Comparison of ENCODE assay signal across 10 cellular contexts in genomic region chr17:74466785-74467158, GRCh38. TPM values are rescaled to one million over a fixed set of nuclear protein-coding genes. Genes with fewer than 3 reads are reported as not detected.
A peak's percentile ranks its signal among the peaks of the same experiment; 100 is the strongest.
DNase-seq lines count a peak whose midpoint lies in the region; ATAC-seq, FAIRE-seq and TF ChIP-seq lines count a peak whose summit lies in the region.
"Had no signal": no experiment of that assay in that cellular context is flagged by ENCODE, and none has a peak within 500 bp of the region (broad histone marks: within the 10 kb centered on the region; RNA-seq: fewer than 3 reads in every experiment).

No MANE protein-coding gene starts in this region.

- H3K4me3 ChIP-seq in A549 (no peak overlapping the region), H7 (ENCODE audit: insufficient read depth, low read depth, low read length) (peak overlapping the region; percentile 36; the same call in 1 of the 2 replicates), colonic mucosa (peak overlapping the region; percentile 25), mucosa of stomach (ENCODE audit: low read length) (no peak overlapping the region)

- FAIRE-seq in A549 (lab: Jason Lieb, UNC): no peak

- no peak overlapping the region for H3K4me2 ChIP-seq in A549

- H3K27ac ChIP-seq in A549 (no peak overlapping the region), colonic mucosa (peak overlapping the region; percentile 32)

- TF ChIP-seq EP300 in A549 (IDR thresholded peaks at IDR 0.05): no peak

- POLR2A ChIA-PET in A549 (lab: Yijun Ruan, JAX): no interaction called here

- H3K27me3 ChIP-seq in H7 (ENCODE audit: control insufficient read depth, insufficient read depth, low read length): peaks cover 16% of the 10 kb centered on the region; the same call in 1 of the 2 replicates
- H3K27me3 ChIP-seq in colonic mucosa: no peaks in the 10 kb centered on the region
- peaks cover 6% of the 10 kb centered on the region for H3K27me3 ChIP-seq in mucosa of stomach (ENCODE audit: control insufficient read depth, insufficient read depth, low read length)

- no peak for TF ChIP-seq RAD21 in A549 (conservative IDR thresholded peaks at IDR 0.05 in 1 of 2, IDR thresholded peaks at IDR 0.05 in 1 of 2)

- TF ChIP-seq CTCF in A549 (IDR thresholded peaks at IDR 0.05) (no peak), colonic mucosa (IDR thresholded peaks at IDR 0.05) (no peak)

- H3K9me3 ChIP-seq in A549: no peaks in the 10 kb centered on the region
- H3K9me3 ChIP-seq in colonic mucosa: no peaks in the 10 kb centered on the region
- no peaks in the 10 kb centered on the region for H3K9me3 ChIP-seq in mucosa of stomach (ENCODE audit: control insufficient read depth, low read length)

- no peak for TF ChIP-seq POLR2A in A549 (IDR thresholded peaks at IDR 0.05; ENCODE audit: low read length)

- ATAC-seq in A549 (peak; percentile 6 to 14; a peak in 3 of 6 replicates), HG02885 (IDR thresholded peaks at IDR 0.05; ENCODE audit: poor library complexity, unreplicated experiment) (no peak)

- H3K9ac ChIP-seq in colonic mucosa (ENCODE audit: low read depth in 2 of 2, low read length in 2 of 2) (peak overlapping the region in 1 of 2 donors; percentile 46), mucosa of stomach (ENCODE audit: low read length) (peak overlapping the region; percentile 16)

- WGBS in A549 (ENCODE audit: missing lambda C conversion rate): 78% methylated on average over 15 of the region's 15 CpGs

- H3K4me1 ChIP-seq in A549 (no peaks in the 10 kb centered on the region), colonic mucosa (no peaks in the 10 kb centered on the region), mucosa of stomach (ENCODE audit: control insufficient read depth, insufficient read depth, low read length) (peaks cover 10% of the 10 kb centered on the region)

- DNase-seq in A549 (ENCODE audit: low read depth in 1 of 2, low spot score in 1 of 2) (no peak), H7 (no peak), colonic mucosa (no peak), DMS 273 treated with DMSO at 0.1 percent for 48 hours (lab: John Stamatoyannopoulos, UW) (no peak), NCI-H1417 (lab: John Stamatoyannopoulos, UW) (no peak), NCI-H345 treated with DMSO at 0.1 percent for 48 hours (lab: John Stamatoyannopoulos, UW; ENCODE audit: unreplicated experiment) (no peak)
- DNase-seq: dermis blood vessel endothelial cell, NCI-H82 had no signal

- intact Hi-C loops in colonic mucosa (cut with DNase I): no loop called here

- CTCF ChIA-PET in A549 (lab: Yijun Ruan, JAX): interaction anchor here (0.6 to 11.3 kb wide), 5 partner anchors 9 to 182 kb away, joined by 3 to 86 read pairs (median 6); no protein-coding TSS in a partner anchor

- H3K36me3 ChIP-seq in H7 (replicated peaks; ENCODE audit: control insufficient read depth, insufficient read depth, low read length) (no peaks in the 10 kb centered on the region), colonic mucosa (no peaks in the 10 kb centered on the region), mucosa of stomach (ENCODE audit: control insufficient read depth, insufficient read depth, low read length) (no peaks in the 10 kb centered on the region)

TF ChIP-seq in A549, 52 proteins besides CTCF, POLR2A, EP300 and RAD21:
- no peak for TF ChIP-seq NR3C1 (IDR thresholded peaks at IDR 0.05)
- TF ChIP-seq FOSB (CRISPR knock-in tag; IDR thresholded peaks at IDR 0.05): no peak
- TF ChIP-seq NPAS2 (CRISPR knock-in tag; IDR thresholded peaks at IDR 0.05; ENCODE audit: borderline replicate concordance): no peak
- no peak for TF ChIP-seq CBX2 (IDR thresholded peaks at IDR 0.05; ENCODE audit: borderline replicate concordance, low read depth)
- no peak for TF ChIP-seq NFE2L2 (conservative IDR thresholded peaks at IDR 0.05; ENCODE audit: low read length)
TF ChIP-seq in A549: peak in this region for 0.

RNA-seq across cellular contexts. Expression of gene CD300A, which starts 0.3 kb away (rescaled TPM):
- polyA plus RNA-seq in A549 (2011; rRNA removed) (not detected in 2 replicates), A549 (2017; fragmentation: RNase III; extraction: RNeasy Plus Mini Kit Qiagen cat#74134 plus additional on column Dnase treatment) (not detected in 3 replicates)
- polyA plus RNA-seq in A549 (2012; cell fraction: cytosol; rRNA removed): not detected in 2 replicates
- 0.04 TPM in 1 of 2 replicates, not detected in the other for polyA plus RNA-seq in A549 (2012; cell fraction: nucleus; rRNA removed)
- polyA minus RNA-seq in A549 (2011; rRNA and poly(A)+ RNA removed): not detected in 2 replicates
- 0.07 and 0.48 TPM in 2 replicates for total RNA-seq in H7 (2014; rRNA removed; shearing (Covaris generic))
- total RNA-seq in colonic mucosa: 1 to 10 TPM; 3.1 to 5.6 TPM
- total RNA-seq: dermis blood vessel endothelial cell had no signal

RNA-seq across cellular contexts. Expression of gene GPRC5C, which starts 34.9 kb away (rescaled TPM):
- polyA plus RNA-seq in A549 (2011; rRNA removed) (36.5 and 44.2 TPM in 2 replicates), A549 (2017; fragmentation: RNase III; extraction: RNeasy Plus Mini Kit Qiagen cat#74134 plus additional on column Dnase treatment) (42.4 to 49.2 TPM (median 44.0 TPM) in 3 replicates)
- 49.3 and 76.1 TPM in 2 replicates for polyA plus RNA-seq in A549 (2012; cell fraction: cytosol; rRNA removed)
- polyA plus RNA-seq in A549 (2012; cell fraction: nucleus; rRNA removed): 79.6 and 118 TPM in 2 replicates
- polyA minus RNA-seq in A549 (2011; rRNA and poly(A)+ RNA removed): 47.8 and 50.9 TPM in 2 replicates
- total RNA-seq in H7 (2014; rRNA removed; shearing (Covaris generic)): 35.3 and 48.8 TPM in 2 replicates
- total RNA-seq in colonic mucosa: 100 to 1,000 TPM; 139 to 193 TPM

Comparison
In these comparisons a context has a peak if more than half of its experiments do, and no peak if none do; other contexts are left out.
1. H3K4me3 ChIP-seq: peak in H7 (single experiment) and colonic mucosa (single experiment); none in A549 (single experiment) and mucosa of stomach (single experiment).